In genomic region chr5:90866333-90866732, GRCh38 we compare ENCODE assay signal across 8 cellular contexts.
DNase-seq lines count a peak whose midpoint lies in the region; ATAC-seq, FAIRE-seq and TF ChIP-seq lines count a peak whose summit lies in the region.

No MANE protein-coding gene starts in this region.

- H3K36me3 ChIP-seq in neuronal stem cell (replicated peaks in 1 of 2; ENCODE audit: control insufficient read depth in 2 of 2, insufficient read depth in 2 of 2, low read length in 2 of 2) = peaks cover 0 to 17% of the 10 kb centered on the region in 2 donors

- no peak overlapping the region for H2BK12ac ChIP-seq in neuronal stem cell (ENCODE audit: low read length)

- no peak overlapping the region for H2BK5ac ChIP-seq in neuronal stem cell (ENCODE audit: low read length)

- DNase-seq in NOMO-1 treated with DMSO at 0.1 percent for 48 hours (lab: John Stamatoyannopoulos, UW; ENCODE audit: unreplicated experiment) (peak; percentile 53), NOMO-1 treated with dmso at 0.1 percent for 144 hours (lab: John Stamatoyannopoulos, UW; ENCODE audit: unreplicated experiment) (no peak), HTR-8/SVneo (ENCODE audit: insufficient read length, low spot score) (peak; percentile 26), RPMI8226 (peak; percentile 19), epithelial cell of esophagus (ENCODE audit: low read depth) (peak; percentile 33), neuronal stem cell (ENCODE audit: low spot score) (no peak)
- DNase-seq in stimulated activated CD4-positive, alpha-beta T cell treated with anti-CD3 and anti-CD28 coated beads, Interleukin-4, amount 100 ng/mL, for 4 hours = no peak

- no peaks in the 10 kb centered on the region for H3K9me3 ChIP-seq in neuronal stem cell (replicated peaks in 1 of 2; ENCODE audit: control insufficient read depth in 2 of 2, insufficient read depth in 1 of 2, low read depth in 1 of 2, low read length in 2 of 2)

- H3K4me3 ChIP-seq in epithelial cell of esophagus (ENCODE audit: low read length) = no peak overlapping the region
- no peak overlapping the region for H3K4me3 ChIP-seq in neuronal stem cell (ENCODE audit: low read length in 2 of 2)

- peak; percentile 33 for TF ChIP-seq CTCF in epithelial cell of esophagus (IDR thresholded peaks at IDR 0.05; ENCODE audit: insufficient read depth, low read depth, low read length, missing control alignments)

- no peak overlapping the region for H4K91ac ChIP-seq in neuronal stem cell (ENCODE audit: low read depth, low read length, poor library complexity)

- H3K79me1 ChIP-seq in neuronal stem cell (ENCODE audit: low read depth, low read length) = no peaks in the 10 kb centered on the region

- no peak for FAIRE-seq in HTR-8/SVneo (lab: Jason Lieb, UNC)

- no peak overlapping the region for H3K18ac ChIP-seq in neuronal stem cell (ENCODE audit: low read length)

- no peak overlapping the region for H3K14ac ChIP-seq in neuronal stem cell (ENCODE audit: low read length)

- H3K4me2 ChIP-seq in neuronal stem cell (ENCODE audit: insufficient read depth, low read length, poor library complexity, severe bottlenecking) = no peak overlapping the region

- no peak overlapping the region for H2AK5ac ChIP-seq in neuronal stem cell (ENCODE audit: low read depth, low read length)

- no peaks in the 10 kb centered on the region for H3K27me3 ChIP-seq in neuronal stem cell (ENCODE audit: control insufficient read depth in 3 of 3, insufficient read depth in 3 of 3, low read depth in 1 of 3, low read length in 3 of 3)

- H3K23ac ChIP-seq in neuronal stem cell (ENCODE audit: low read depth, low read length, poor library complexity) = no peak overlapping the region

- H3K27ac ChIP-seq in neuronal stem cell (replicated peaks; ENCODE audit: low read length) = no peak overlapping the region

- H4K8ac ChIP-seq in neuronal stem cell (ENCODE audit: low read depth, low read length) = no peak overlapping the region

- no peak overlapping the region for H2BK120ac ChIP-seq in neuronal stem cell (ENCODE audit: low read depth, low read length)

- no CpG with 5 or more reads among the region's 2 CpGs for WGBS in neuronal stem cell (ENCODE audit: extremely low coverage in 2 of 2, insufficient read length in 2 of 2, insufficient replicate concordance in 1 of 2), 2 donors

- no peak for ATAC-seq in GM19324 (IDR thresholded peaks at IDR 0.05; ENCODE audit: low FRiP score, unreplicated experiment)

- H2AFZ ChIP-seq in neuronal stem cell (ENCODE audit: low read length) = peak overlapping the region; percentile 36

- H3K4me1 ChIP-seq in neuronal stem cell (ENCODE audit: control insufficient read depth in 2 of 2, insufficient read depth in 1 of 2, low read depth in 1 of 2, low read length in 2 of 2) = no peaks in the 10 kb centered on the region

- no peak overlapping the region for H3K9ac ChIP-seq in neuronal stem cell (ENCODE audit: low read depth, low read length, poor library complexity)

- H2BK15ac ChIP-seq in neuronal stem cell (ENCODE audit: low read length) = no peak overlapping the region

- H3K4ac ChIP-seq in neuronal stem cell (ENCODE audit: low read length) = no peak overlapping the region

Comparison
In these comparisons a context has a peak if more than half of its experiments do, and no peak if none do; other contexts are left out.
1. DNase-seq: peak in NOMO-1 treated with DMSO at 0.1 percent for 48 hours (single experiment), HTR-8/SVneo (single experiment), RPMI8226 (single experiment) and epithelial cell of esophagus (single experiment); none in NOMO-1 treated with dmso at 0.1 percent for 144 hours (single experiment), neuronal stem cell (single experiment) and stimulated activated CD4-positive, alpha-beta T cell treated with anti-CD3 and anti-CD28 coated beads, Interleukin-4, amount 100 ng/mL, for 4 hours (0 of 2).